In the genomic region with DNA sequence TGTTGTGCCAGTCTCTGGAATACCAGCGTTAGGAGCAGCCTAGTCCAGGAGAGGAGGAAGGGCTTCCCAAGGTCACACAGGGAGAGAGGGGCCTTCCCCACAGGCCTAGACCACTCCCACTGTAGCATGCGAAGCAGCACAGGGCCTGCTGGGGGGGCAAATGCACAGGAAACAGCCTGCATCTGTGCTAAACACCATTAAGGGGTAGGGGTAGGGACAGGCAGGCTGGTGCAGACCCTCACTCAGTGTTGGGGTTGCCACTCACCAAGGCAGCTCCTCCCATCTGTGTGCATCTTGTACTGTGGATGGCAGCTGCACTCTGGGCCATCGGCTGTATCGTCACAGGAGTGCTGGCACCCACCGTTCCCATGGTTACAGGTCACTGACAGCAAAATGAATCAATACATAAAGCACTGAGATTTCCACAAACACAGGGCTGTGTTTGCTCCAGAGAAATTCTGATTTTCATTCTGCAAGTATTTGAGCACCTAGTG, we compare ENCODE assay signal across 22 cellular contexts. TPM values are rescaled to one million over a fixed set of nuclear protein-coding genes. Genes with fewer than 3 reads are reported as not detected.
DNase-seq lines count a peak whose midpoint lies in the region; ATAC-seq and TF ChIP-seq lines count a peak whose summit lies in the region.
"Had no signal": no experiment of that assay in that cellular context is flagged by ENCODE, and none has a peak within 500 bp of the region (broad histone marks: within the 10 kb centered on the region; RNA-seq: fewer than 3 reads in every experiment).

No MANE protein-coding gene starts in this region.

- H2AFZ ChIP-seq in smooth muscle cell (ENCODE audit: low read depth), result no peak overlapping the region

- CTCF ChIA-PET in Panc1 (lab: Charles Lee), result no interaction called here
- CTCF ChIA-PET in activated CD4-positive, alpha-beta memory T cell treated with anti-CD3 and anti-CD28 coated beads, Interleukin-2, amount 10 ng/mL, durations not matched to agents 7 days and 5 days (lab: Charles Lee), result no interaction called here

- intact Hi-C loops in Panc1 (cut with micrococcal nuclease; ENCODE audit: unreplicated experiment), result no loop called here

- no peak overlapping the region for H3K4me3 Mint-ChIP-seq in activated CD4-positive, alpha-beta memory T cell treated with anti-CD3 and anti-CD28 coated beads, Interleukin-2, amount 10 ng/mL, durations not matched to agents 7 days and 5 days
- H3K4me3 Mint-ChIP-seq: activated naive CD8-positive, alpha-beta T cell treated with anti-CD3 and anti-CD28 coated beads, Interleukin-2, amount 10 ng/mL, durations not matched to agents 7 days and 5 days; activated T-helper 1 cell treated with anti-CD3 and anti-CD28 coated beads, Interleukin-12 subunit alpha, Interleukin-12 subunit beta, Interleukin-2, Interleukin-4 antibody, amounts not matched to agents 30 ng/mL and 10 ng/mL and 1 ng/mL, durations not matched to agents 14 hours and 24 hours and 36 hours; CD4-positive, alpha-beta T cell; nephron had no signal

- H3K4me1 Mint-ChIP-seq in activated CD4-positive, alpha-beta memory T cell treated with anti-CD3 and anti-CD28 coated beads, Interleukin-2, amount 10 ng/mL, durations not matched to agents 7 days and 5 days, result no peaks in the 10 kb centered on the region

- no peaks in the 10 kb centered on the region for H4K20me1 ChIP-seq in smooth muscle cell (ENCODE audit: low read depth)

- 0 out of 2 replicates have a peak, but pooled peaks have one; percentile 6 for ATAC-seq in Panc1

- peak; percentile 44 for DNase-seq in NCI-H345 (lab: John Stamatoyannopoulos, UW)
- no peak for DNase-seq in NCI-H345 treated with DMSO at 0.1 percent for 48 hours (lab: John Stamatoyannopoulos, UW; ENCODE audit: unreplicated experiment)
- DNase-seq in Panc1 (ENCODE audit: low read depth, low spot score), result no peak
- DNase-seq in islet precursor cell, result peak; percentile 55
- DNase-seq in smooth muscle cell (lab: John Stamatoyannopoulos, UW; ENCODE audit: unreplicated experiment), result no peak
- no peak for DNase-seq in NCI-H82 treated with DMSO at 0.1 percent for 48 hours (lab: John Stamatoyannopoulos, UW; ENCODE audit: unreplicated experiment)
- no peak for DNase-seq in cerebellum (ENCODE audit: low spot score)
- DNase-seq in activated CD4-positive, alpha-beta memory T cell treated with anti-CD3 and anti-CD28 coated beads, Interleukin-2, amount 10 ng/mL, durations not matched to agents 7 days and 5 days, result no peak
- DNase-seq: ACHN; activated naive CD8-positive, alpha-beta T cell treated with anti-CD3 and anti-CD28 coated beads, Interleukin-2, amount 10 ng/mL, durations not matched to agents 7 days and 5 days; CD4-positive, alpha-beta T cell; EL; esophagus squamous epithelium; NCI-H2029; stomach had no signal

- H3K27me3 Mint-ChIP-seq in activated CD4-positive, alpha-beta memory T cell treated with anti-CD3 and anti-CD28 coated beads, Interleukin-2, amount 10 ng/mL, durations not matched to agents 7 days and 5 days, result peaks cover 35% of the 10 kb centered on the region
- H3K27me3 Mint-ChIP-seq: CD4-positive, alpha-beta T cell had no signal

- H3K4me3 ChIP-seq in Panc1 (ENCODE audit: low read depth in 2 of 2, low read length in 2 of 2), result no peak overlapping the region
- H3K4me3 ChIP-seq in smooth muscle cell, result no peak overlapping the region
- H3K4me3 ChIP-seq: esophagus squamous epithelium, right atrium auricular region, stomach, vagina had no signal

- H3K27ac ChIP-seq in Panc1 (ENCODE audit: low read length), result no peak overlapping the region
- H3K27ac ChIP-seq in smooth muscle cell (ENCODE audit: low read depth), result peak overlapping the region; percentile 59
- H3K27ac ChIP-seq: esophagus squamous epithelium, right atrium auricular region, RWPE1, stomach, vagina had no signal

- H3K36me3 ChIP-seq in Panc1 (ENCODE audit: control insufficient read depth, insufficient read depth, low read length) (no peaks in the 10 kb centered on the region), smooth muscle cell (ENCODE audit: low read depth) (no peaks in the 10 kb centered on the region)
- H3K36me3 ChIP-seq: right atrium auricular region, vagina had no signal

- H3K9me3 ChIP-seq in Panc1 (ENCODE audit: control insufficient read depth, insufficient read depth, low read depth, low read length) (no peaks in the 10 kb centered on the region), smooth muscle cell (replicated peaks; ENCODE audit: low read depth) (no peaks in the 10 kb centered on the region)
- H3K9me3 ChIP-seq: esophagus squamous epithelium, right atrium auricular region, stomach, vagina had no signal

- no peaks in the 10 kb centered on the region for H3F3A ChIP-seq in smooth muscle cell (ENCODE audit: low read depth)

- peak overlapping the region; percentile 55 for H3K4me2 ChIP-seq in smooth muscle cell

- BruUV-seq in Panc1 (replicated peaks; lab: Mats Ljungman, UMichigan), result no TSS peak

- in situ Hi-C loops in Panc1 (cut with HindIII; ENCODE audit: low pct_unique_long_range_greater_than_20kb, low sequenced_read_pairs), result no loop called here

- no peak overlapping the region for H3K9ac ChIP-seq in smooth muscle cell (ENCODE audit: low read depth)

- H3K79me2 ChIP-seq in smooth muscle cell (ENCODE audit: low read depth), result no peaks in the 10 kb centered on the region

- no peak overlapping the region for H3K27ac Mint-ChIP-seq in activated CD4-positive, alpha-beta memory T cell treated with anti-CD3 and anti-CD28 coated beads, Interleukin-2, amount 10 ng/mL, durations not matched to agents 7 days and 5 days
- H3K27ac Mint-ChIP-seq: activated naive CD8-positive, alpha-beta T cell treated with anti-CD3 and anti-CD28 coated beads, Interleukin-2, amount 10 ng/mL, durations not matched to agents 7 days and 5 days; activated T-helper 1 cell treated with anti-CD3 and anti-CD28 coated beads, Interleukin-12 subunit alpha, Interleukin-12 subunit beta, Interleukin-2, Interleukin-4 antibody, amounts not matched to agents 30 ng/mL and 10 ng/mL and 1 ng/mL, durations not matched to agents 14 hours and 24 hours and 36 hours; CD4-positive, alpha-beta T cell; nephron had no signal

- POLR2A ChIA-PET in Panc1 (lab: Charles Lee), result no interaction called here
- POLR2A ChIA-PET in activated CD4-positive, alpha-beta memory T cell treated with anti-CD3 and anti-CD28 coated beads, Interleukin-2, amount 10 ng/mL, durations not matched to agents 7 days and 5 days (lab: Charles Lee), result no interaction called here

- H3K27me3 ChIP-seq in Panc1 (ENCODE audit: control insufficient read depth, insufficient read depth, low read length), result no peaks in the 10 kb centered on the region
- H3K27me3 ChIP-seq in smooth muscle cell (ENCODE audit: low read depth), result no peaks in the 10 kb centered on the region
- H3K27me3 ChIP-seq: esophagus squamous epithelium, right atrium auricular region, stomach, vagina had no signal

- H3K9me3 Mint-ChIP-seq in activated CD4-positive, alpha-beta memory T cell treated with anti-CD3 and anti-CD28 coated beads, Interleukin-2, amount 10 ng/mL, durations not matched to agents 7 days and 5 days, result no peaks in the 10 kb centered on the region
- H3K9me3 Mint-ChIP-seq: activated naive CD8-positive, alpha-beta T cell treated with anti-CD3 and anti-CD28 coated beads, Interleukin-2, amount 10 ng/mL, durations not matched to agents 7 days and 5 days; activated T-helper 1 cell treated with anti-CD3 and anti-CD28 coated beads, Interleukin-12 subunit alpha, Interleukin-12 subunit beta, Interleukin-2, Interleukin-4 antibody, amounts not matched to agents 30 ng/mL and 10 ng/mL and 1 ng/mL, durations not matched to agents 14 hours and 24 hours and 36 hours; CD4-positive, alpha-beta T cell; nephron had no signal

- no peak for TF ChIP-seq CTCF in Panc1 (IDR thresholded peaks at IDR 0.05)
- no peak for TF ChIP-seq CTCF in smooth muscle cell (IDR thresholded peaks at IDR 0.05; ENCODE audit: borderline replicate concordance, insufficient read depth, poor library complexity, severe bottlenecking)

- no peaks in the 10 kb centered on the region for H3K4me1 ChIP-seq in Panc1 (ENCODE audit: control insufficient read depth, insufficient read depth, low read length)
- peaks cover 14% of the 10 kb centered on the region for H3K4me1 ChIP-seq in smooth muscle cell (ENCODE audit: low read depth)
- H3K4me1 ChIP-seq: esophagus squamous epithelium, right atrium auricular region, stomach, vagina had no signal

- H3K36me3 Mint-ChIP-seq in activated CD4-positive, alpha-beta memory T cell treated with anti-CD3 and anti-CD28 coated beads, Interleukin-2, amount 10 ng/mL, durations not matched to agents 7 days and 5 days (ENCODE audit: low read depth), result no peaks in the 10 kb centered on the region
- H3K36me3 Mint-ChIP-seq: activated naive CD8-positive, alpha-beta T cell treated with anti-CD3 and anti-CD28 coated beads, Interleukin-2, amount 10 ng/mL, durations not matched to agents 7 days and 5 days had no signal

- 79% methylated on average over 5 of the region's 5 CpGs for WGBS in smooth muscle cell (ENCODE audit: low lambda C conversion rate)

RNA-seq across cellular contexts. Expression of gene SCUBE2, which starts 24.9 kb away (rescaled TPM):
- 2.8 TPM for total RNA-seq in Panc1 (2021; ENCODE audit: unreplicated experiment)
- polyA plus RNA-seq in Panc1 (2012; ENCODE audit: insufficient read length), result 6.2 TPM
- 5.0 and 6.7 TPM in 2 replicates for total RNA-seq in smooth muscle cell
- polyA plus RNA-seq in smooth muscle cell, result 1.4 and 2.2 TPM in 2 replicates
- 26.9 TPM for total RNA-seq in cerebellum
- total RNA-seq in activated CD4-positive, alpha-beta memory T cell treated with anti-CD3 and anti-CD28 coated beads, Interleukin-2, amount 10 ng/mL, durations not matched to agents 7 days and 5 days, result not detected
- total RNA-seq: activated naive CD8-positive, alpha-beta T cell treated with anti-CD3 and anti-CD28 coated beads, Interleukin-2, amount 10 ng/mL, durations not matched to agents 7 days and 5 days; activated T-helper 1 cell treated with anti-CD3 and anti-CD28 coated beads, Interleukin-12 subunit alpha, Interleukin-12 subunit beta, Interleukin-2, Interleukin-4 antibody, amounts not matched to agents 30 ng/mL and 10 ng/mL and 1 ng/mL, durations not matched to agents 14 hours and 24 hours and 36 hours; bronchial epithelial cell; T-helper 1 cell treated with Interleukin-12 subunit alpha and Interleukin-12 subunit beta and Interleukin-4 antibody, amounts not matched to agents 30 ng/mL and 1 ng/mL, for 36 hours had no signal

Comparison
In these comparisons a context has a peak if more than half of its experiments do, and no peak if none do; other contexts are left out.
1. DNase-seq: peak in NCI-H345 (single experiment) and islet precursor cell (single experiment); none in NCI-H345 treated with DMSO at 0.1 percent for 48 hours (single experiment), Panc1 (single experiment), smooth muscle cell (single experiment), NCI-H82 treated with DMSO at 0.1 percent for 48 hours (single experiment), cerebellum (single experiment) and activated CD4-positive, alpha-beta memory T cell treated with anti-CD3 and anti-CD28 coated beads, Interleukin-2, amount 10 ng/mL, durations not matched to agents 7 days and 5 days (single experiment).